ENCODE assay signal across 1 cellular context in the genomic region with DNA sequence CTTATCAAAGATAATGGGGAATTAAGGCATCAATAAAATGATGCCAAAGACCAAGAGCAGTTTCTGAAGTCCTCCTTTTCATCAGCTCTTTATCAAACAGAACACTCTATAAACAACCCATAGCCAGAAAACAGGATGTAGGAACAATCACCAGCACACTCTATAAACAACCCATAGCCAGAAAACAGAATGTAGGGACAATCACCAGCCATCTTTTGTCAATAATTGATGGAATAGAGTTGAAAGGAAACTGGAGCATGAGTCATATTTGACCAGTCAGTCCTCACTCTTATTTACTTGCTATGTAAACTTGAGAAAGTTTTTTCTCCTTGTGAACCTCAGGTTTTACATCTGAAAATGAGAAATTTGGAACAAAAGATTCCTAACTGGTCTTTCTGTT.
TF ChIP-seq lines count a peak whose summit lies in the region.

No MANE protein-coding gene starts in this region.

TF ChIP-seq in HepG2, 621 proteins besides CTCF, POLR2A, EP300 and RAD21 (continued from another document and continues in another):
- TF ChIP-seq, protein P1, sequence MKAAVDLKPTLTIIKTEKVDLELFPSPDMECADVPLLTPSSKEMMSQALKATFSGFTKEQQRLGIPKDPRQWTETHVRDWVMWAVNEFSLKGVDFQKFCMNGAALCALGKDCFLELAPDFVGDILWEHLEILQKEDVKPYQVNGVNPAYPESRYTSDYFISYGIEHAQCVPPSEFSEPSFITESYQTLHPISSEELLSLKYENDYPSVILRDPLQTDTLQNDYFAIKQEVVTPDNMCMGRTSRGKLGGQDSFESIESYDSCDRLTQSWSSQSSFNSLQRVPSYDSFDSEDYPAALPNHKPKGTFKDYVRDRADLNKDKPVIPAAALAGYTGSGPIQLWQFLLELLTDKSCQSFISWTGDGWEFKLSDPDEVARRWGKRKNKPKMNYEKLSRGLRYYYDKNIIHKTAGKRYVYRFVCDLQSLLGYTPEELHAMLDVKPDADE (CRISPR knock-in tag; IDR thresholded peaks at IDR 0.05), result no peak
- TF ChIP-seq NFE2 (CRISPR knock-in tag; IDR thresholded peaks at IDR 0.05), result no peak
- TF ChIP-seq, protein P2, sequence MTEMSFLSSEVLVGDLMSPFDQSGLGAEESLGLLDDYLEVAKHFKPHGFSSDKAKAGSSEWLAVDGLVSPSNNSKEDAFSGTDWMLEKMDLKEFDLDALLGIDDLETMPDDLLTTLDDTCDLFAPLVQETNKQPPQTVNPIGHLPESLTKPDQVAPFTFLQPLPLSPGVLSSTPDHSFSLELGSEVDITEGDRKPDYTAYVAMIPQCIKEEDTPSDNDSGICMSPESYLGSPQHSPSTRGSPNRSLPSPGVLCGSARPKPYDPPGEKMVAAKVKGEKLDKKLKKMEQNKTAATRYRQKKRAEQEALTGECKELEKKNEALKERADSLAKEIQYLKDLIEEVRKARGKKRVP (CRISPR knock-in tag; IDR thresholded peaks at IDR 0.05), result peak in 1 of 2 experiments; percentile 52; a peak in 1 of 4 replicates
- TF ChIP-seq SMAD1 (CRISPR knock-in tag; IDR thresholded peaks at IDR 0.05; ENCODE audit: borderline replicate concordance, low read depth), result no peak
- TF ChIP-seq RBM22 (optimal IDR thresholded peaks at IDR 0.05; ENCODE audit: low read length), result no peak
- TF ChIP-seq RXRB (CRISPR knock-in tag; IDR thresholded peaks at IDR 0.05; ENCODE audit: borderline replicate concordance), result peak; percentile 73; the same call in 1 of the 2 replicates
- TF ChIP-seq, protein P3, sequence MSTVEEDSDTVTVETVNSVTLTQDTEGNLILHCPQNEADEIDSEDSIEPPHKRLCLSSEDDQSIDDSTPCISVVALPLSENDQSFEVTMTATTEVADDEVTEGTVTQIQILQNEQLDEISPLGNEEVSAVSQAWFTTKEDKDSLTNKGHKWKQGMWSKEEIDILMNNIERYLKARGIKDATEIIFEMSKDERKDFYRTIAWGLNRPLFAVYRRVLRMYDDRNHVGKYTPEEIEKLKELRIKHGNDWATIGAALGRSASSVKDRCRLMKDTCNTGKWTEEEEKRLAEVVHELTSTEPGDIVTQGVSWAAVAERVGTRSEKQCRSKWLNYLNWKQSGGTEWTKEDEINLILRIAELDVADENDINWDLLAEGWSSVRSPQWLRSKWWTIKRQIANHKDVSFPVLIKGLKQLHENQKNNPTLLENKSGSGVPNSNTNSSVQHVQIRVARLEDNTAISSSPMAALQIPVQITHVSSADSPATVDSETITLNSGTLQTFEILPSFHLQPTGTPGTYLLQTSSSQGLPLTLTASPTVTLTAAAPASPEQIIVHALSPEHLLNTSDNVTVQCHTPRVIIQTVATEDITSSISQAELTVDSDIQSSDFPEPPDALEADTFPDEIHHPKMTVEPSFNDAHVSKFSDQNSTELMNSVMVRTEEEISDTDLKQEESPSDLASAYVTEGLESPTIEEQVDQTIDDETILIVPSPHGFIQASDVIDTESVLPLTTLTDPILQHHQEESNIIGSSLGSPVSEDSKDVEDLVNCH (CRISPR knock-in tag; IDR thresholded peaks at IDR 0.05), result no peak
- no peak for TF ChIP-seq PCBP1 (IDR thresholded peaks at IDR 0.05; ENCODE audit: borderline replicate concordance, low read depth, low read length)
- TF ChIP-seq FOXP1 (IDR thresholded peaks at IDR 0.05), result peak; percentile 75; the same call in 1 of the 2 replicates
- peak; percentile 95 for TF ChIP-seq FOXP1 (CRISPR knock-in tag; IDR thresholded peaks at IDR 0.05)
- no peak for TF ChIP-seq ZNF558 (CRISPR knock-in tag; IDR thresholded peaks at IDR 0.05; ENCODE audit: borderline replicate concordance)
- TF ChIP-seq, protein P4, sequence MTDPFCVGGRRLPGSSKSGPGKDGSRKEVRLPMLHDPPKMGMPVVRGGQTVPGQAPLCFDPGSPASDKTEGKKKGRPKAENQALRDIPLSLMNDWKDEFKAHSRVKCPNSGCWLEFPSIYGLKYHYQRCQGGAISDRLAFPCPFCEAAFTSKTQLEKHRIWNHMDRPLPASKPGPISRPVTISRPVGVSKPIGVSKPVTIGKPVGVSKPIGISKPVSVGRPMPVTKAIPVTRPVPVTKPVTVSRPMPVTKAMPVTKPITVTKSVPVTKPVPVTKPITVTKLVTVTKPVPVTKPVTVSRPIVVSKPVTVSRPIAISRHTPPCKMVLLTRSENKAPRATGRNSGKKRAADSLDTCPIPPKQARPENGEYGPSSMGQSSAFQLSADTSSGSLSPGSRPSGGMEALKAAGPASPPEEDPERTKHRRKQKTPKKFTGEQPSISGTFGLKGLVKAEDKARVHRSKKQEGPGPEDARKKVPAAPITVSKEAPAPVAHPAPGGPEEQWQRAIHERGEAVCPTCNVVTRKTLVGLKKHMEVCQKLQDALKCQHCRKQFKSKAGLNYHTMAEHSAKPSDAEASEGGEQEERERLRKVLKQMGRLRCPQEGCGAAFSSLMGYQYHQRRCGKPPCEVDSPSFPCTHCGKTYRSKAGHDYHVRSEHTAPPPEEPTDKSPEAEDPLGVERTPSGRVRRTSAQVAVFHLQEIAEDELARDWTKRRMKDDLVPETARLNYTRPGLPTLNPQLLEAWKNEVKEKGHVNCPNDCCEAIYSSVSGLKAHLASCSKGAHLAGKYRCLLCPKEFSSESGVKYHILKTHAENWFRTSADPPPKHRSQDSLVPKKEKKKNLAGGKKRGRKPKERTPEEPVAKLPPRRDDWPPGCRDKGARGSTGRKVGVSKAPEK (CRISPR knock-in tag; IDR thresholded peaks at IDR 0.05; ENCODE audit: borderline replicate concordance), result no peak
- no peak; a peak in 1 of 4 replicates for TF ChIP-seq KLF16 (CRISPR knock-in tag; IDR thresholded peaks at IDR 0.05)
- no peak for TF ChIP-seq ZNF747 (CRISPR knock-in tag; IDR thresholded peaks at IDR 0.05; ENCODE audit: borderline replicate concordance)
- TF ChIP-seq, protein P5, sequence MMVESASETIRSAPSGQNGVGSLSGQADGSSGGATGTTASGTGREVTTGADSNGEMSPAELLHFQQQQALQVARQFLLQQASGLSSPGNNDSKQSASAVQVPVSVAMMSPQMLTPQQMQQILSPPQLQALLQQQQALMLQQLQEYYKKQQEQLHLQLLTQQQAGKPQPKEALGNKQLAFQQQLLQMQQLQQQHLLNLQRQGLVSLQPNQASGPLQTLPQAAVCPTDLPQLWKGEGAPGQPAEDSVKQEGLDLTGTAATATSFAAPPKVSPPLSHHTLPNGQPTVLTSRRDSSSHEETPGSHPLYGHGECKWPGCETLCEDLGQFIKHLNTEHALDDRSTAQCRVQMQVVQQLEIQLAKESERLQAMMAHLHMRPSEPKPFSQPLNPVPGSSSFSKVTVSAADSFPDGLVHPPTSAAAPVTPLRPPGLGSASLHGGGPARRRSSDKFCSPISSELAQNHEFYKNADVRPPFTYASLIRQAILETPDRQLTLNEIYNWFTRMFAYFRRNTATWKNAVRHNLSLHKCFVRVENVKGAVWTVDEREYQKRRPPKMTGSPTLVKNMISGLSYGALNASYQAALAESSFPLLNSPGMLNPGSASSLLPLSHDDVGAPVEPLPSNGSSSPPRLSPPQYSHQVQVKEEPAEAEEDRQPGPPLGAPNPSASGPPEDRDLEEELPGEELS (CRISPR knock-in tag; IDR thresholded peaks at IDR 0.05), result peak; percentile 81
- no peak for TF ChIP-seq ATF1 (CRISPR knock-in tag; IDR thresholded peaks at IDR 0.05)
- TF ChIP-seq HMG20A (CRISPR knock-in tag; IDR thresholded peaks at IDR 0.05; ENCODE audit: borderline replicate concordance), result peak; percentile 65; the same call in 1 of the 2 replicates
- TF ChIP-seq, protein P6, sequence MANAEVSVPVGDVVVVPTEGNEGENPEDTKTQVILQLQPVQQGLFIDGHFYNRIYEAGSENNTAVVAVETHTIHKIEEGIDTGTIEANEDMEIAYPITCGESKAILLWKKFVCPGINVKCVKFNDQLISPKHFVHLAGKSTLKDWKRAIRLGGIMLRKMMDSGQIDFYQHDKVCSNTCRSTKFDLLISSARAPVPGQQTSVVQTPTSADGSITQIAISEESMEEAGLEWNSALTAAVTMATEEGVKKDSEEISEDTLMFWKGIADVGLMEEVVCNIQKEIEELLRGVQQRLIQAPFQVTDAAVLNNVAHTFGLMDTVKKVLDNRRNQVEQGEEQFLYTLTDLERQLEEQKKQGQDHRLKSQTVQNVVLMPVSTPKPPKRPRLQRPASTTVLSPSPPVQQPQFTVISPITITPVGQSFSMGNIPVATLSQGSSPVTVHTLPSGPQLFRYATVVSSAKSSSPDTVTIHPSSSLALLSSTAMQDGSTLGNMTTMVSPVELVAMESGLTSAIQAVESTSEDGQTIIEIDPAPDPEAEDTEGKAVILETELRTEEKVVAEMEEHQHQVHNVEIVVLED (CRISPR knock-in tag; IDR thresholded peaks at IDR 0.05; ENCODE audit: borderline replicate concordance), result no peak
- TF ChIP-seq ZNF546 (CRISPR knock-in tag; conservative IDR thresholded peaks at IDR 0.05), result no peak
- no peak for TF ChIP-seq KLF9 (CRISPR knock-in tag; IDR thresholded peaks at IDR 0.05; ENCODE audit: low read depth)
- TF ChIP-seq HOXA5 (CRISPR knock-in tag; IDR thresholded peaks at IDR 0.05), result no peak
- TF ChIP-seq NPAS2 (CRISPR knock-in tag; IDR thresholded peaks at IDR 0.05; ENCODE audit: borderline replicate concordance), result no peak
- no peak for TF ChIP-seq ZNF850 (CRISPR knock-in tag; conservative IDR thresholded peaks at IDR 0.05)
- no peak for TF ChIP-seq ZNF652 (CRISPR knock-in tag; IDR thresholded peaks at IDR 0.05; ENCODE audit: borderline replicate concordance, low read depth)
- TF ChIP-seq, protein P7, sequence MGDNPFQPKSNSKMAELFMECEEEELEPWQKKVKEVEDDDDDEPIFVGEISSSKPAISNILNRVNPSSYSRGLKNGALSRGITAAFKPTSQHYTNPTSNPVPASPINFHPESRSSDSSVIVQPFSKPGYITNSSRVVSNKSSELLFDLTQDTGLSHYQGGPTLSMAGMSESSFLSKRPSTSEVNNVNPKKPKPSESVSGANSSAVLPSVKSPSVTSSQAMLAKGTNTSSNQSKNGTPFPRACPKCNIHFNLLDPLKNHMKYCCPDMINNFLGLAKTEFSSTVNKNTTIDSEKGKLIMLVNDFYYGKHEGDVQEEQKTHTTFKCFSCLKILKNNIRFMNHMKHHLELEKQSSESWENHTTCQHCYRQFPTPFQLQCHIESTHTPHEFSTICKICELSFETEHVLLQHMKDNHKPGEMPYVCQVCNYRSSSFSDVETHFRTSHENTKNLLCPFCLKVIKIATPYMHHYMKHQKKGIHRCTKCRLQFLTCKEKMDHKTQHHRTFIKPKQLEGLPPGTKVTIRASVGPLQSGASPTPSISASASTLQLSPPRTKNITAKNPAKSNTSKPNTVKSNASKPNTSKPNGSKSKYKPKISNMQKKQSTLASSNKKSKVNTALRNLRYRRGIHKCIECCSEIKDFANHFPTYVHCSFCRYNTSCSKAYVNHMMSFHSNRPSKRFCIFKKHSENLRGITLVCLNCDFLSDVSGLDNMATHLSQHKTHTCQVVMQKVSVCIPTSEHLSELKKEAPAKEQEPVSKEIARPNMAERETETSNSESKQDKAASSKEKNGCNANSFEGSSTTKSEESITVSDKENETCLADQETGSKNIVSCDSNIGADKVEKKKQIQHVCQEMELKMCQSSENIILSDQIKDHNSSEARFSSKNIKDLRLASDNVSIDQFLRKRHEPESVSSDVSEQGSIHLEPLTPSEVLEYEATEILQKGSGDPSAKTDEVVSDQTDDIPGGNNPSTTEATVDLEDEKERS (CRISPR knock-in tag; IDR thresholded peaks at IDR 0.05), result no peak
- TF ChIP-seq FOXK2 (IDR thresholded peaks at IDR 0.05), result 0 out of 2 replicates have a peak, but pooled peaks have one; percentile 13
- TF ChIP-seq ZNF782 (CRISPR knock-in tag; IDR thresholded peaks at IDR 0.05; ENCODE audit: borderline replicate concordance), result no peak
- TF ChIP-seq ZNF333 (CRISPR knock-in tag; IDR thresholded peaks at IDR 0.05; ENCODE audit: borderline replicate concordance), result no peak
- no peak for TF ChIP-seq BRCA1 (CRISPR knock-in tag; IDR thresholded peaks at IDR 0.05)
- no peak for TF ChIP-seq NFE2L1 (CRISPR knock-in tag; IDR thresholded peaks at IDR 0.05; ENCODE audit: borderline replicate concordance)
- peak; percentile 88 for TF ChIP-seq SOX13 (IDR thresholded peaks at IDR 0.05)
- peak in 1 of 2 experiments; percentile 95; a peak in 2 of 4 replicates for TF ChIP-seq SOX13 (CRISPR knock-in tag; conservative IDR thresholded peaks at IDR 0.05 in 1 of 2, IDR thresholded peaks at IDR 0.05 in 1 of 2)
- TF ChIP-seq SNAI1 (CRISPR knock-in tag; IDR thresholded peaks at IDR 0.05; ENCODE audit: borderline replicate concordance), result no peak
- no peak for TF ChIP-seq SOX6 (IDR thresholded peaks at IDR 0.05)
- peak; percentile 92 for TF ChIP-seq SOX6 (CRISPR knock-in tag; IDR thresholded peaks at IDR 0.05)
- TF ChIP-seq, protein P8, sequence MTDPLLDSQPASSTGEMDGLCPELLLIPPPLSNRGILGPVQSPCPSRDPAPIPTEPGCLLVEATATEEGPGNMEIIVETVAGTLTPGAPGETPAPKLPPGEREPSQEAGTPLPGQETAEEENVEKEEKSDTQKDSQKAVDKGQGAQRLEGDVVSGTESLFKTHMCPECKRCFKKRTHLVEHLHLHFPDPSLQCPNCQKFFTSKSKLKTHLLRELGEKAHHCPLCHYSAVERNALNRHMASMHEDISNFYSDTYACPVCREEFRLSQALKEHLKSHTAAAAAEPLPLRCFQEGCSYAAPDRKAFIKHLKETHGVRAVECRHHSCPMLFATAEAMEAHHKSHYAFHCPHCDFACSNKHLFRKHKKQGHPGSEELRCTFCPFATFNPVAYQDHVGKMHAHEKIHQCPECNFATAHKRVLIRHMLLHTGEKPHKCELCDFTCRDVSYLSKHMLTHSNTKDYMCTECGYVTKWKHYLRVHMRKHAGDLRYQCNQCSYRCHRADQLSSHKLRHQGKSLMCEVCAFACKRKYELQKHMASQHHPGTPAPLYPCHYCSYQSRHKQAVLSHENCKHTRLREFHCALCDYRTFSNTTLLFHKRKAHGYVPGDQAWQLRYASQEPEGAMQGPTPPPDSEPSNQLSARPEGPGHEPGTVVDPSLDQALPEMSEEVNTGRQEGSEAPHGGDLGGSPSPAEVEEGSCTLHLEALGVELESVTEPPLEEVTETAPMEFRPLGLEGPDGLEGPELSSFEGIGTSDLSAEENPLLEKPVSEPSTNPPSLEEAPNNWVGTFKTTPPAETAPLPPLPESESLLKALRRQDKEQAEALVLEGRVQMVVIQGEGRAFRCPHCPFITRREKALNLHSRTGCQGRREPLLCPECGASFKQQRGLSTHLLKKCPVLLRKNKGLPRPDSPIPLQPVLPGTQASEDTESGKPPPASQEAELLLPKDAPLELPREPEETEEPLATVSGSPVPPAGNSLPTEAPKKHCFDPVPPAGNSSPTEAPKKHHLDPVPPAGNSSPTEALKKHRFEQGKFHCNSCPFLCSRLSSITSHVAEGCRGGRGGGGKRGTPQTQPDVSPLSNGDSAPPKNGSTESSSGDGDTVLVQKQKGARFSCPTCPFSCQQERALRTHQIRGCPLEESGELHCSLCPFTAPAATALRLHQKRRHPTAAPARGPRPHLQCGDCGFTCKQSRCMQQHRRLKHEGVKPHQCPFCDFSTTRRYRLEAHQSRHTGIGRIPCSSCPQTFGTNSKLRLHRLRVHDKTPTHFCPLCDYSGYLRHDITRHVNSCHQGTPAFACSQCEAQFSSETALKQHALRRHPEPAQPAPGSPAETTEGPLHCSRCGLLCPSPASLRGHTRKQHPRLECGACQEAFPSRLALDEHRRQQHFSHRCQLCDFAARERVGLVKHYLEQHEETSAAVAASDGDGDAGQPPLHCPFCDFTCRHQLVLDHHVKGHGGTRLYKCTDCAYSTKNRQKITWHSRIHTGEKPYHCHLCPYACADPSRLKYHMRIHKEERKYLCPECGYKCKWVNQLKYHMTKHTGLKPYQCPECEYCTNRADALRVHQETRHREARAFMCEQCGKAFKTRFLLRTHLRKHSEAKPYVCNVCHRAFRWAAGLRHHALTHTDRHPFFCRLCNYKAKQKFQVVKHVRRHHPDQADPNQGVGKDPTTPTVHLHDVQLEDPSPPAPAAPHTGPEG (CRISPR knock-in tag; IDR thresholded peaks at IDR 0.05), result no peak
- no peak for TF ChIP-seq RFXAP (CRISPR knock-in tag; IDR thresholded peaks at IDR 0.05; ENCODE audit: borderline replicate concordance)
- TF ChIP-seq GATA4 (IDR thresholded peaks at IDR 0.05; ENCODE audit: borderline replicate concordance, low read depth), result peak; percentile 50; the same call in 1 of the 2 replicates
